ENCODE assay signal across 1 cellular context in the genomic region with DNA sequence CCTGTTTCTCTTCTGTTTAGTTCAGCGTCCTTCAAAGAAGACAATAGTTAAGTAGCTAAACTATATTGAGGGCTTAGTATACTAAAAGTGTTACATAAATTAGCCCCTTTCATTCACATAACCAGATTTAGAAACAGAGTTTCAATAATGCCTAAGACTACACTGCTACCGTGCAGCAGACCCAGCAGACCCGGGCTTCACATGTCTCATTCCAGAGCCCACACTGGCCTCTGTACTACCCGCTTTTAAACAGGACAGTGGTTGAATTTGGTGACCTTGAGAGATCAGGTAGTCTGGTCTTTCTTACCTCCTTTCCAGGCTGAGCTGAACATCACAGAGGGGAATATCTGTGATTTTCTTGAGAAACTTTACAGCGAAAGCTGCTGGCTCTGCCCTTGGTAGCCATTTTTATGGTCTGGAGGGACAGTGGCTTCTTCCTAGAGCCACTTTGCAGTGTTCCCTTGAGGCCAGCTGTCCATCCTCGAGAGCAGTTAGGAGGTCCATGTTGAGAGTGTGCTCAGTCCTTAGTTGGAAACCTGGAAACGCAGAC.
TF ChIP-seq lines count a peak whose summit lies in the region.

No MANE protein-coding gene starts in this region.

TF ChIP-seq in IMR-90, 13 proteins besides CTCF, POLR2A, EP300 and RAD21:
- TF ChIP-seq CHD1 (IDR thresholded peaks at IDR 0.05; ENCODE audit: low read depth, low read length) (no peak), SMC3 (IDR thresholded peaks at IDR 0.05; ENCODE audit: low read depth, low read length) (no peak), CEBPB (IDR thresholded peaks at IDR 0.05; ENCODE audit: low read depth, low read length) (no peak), FOS (IDR thresholded peaks at IDR 0.05; ENCODE audit: low read depth, low read length) (no peak), MAZ (IDR thresholded peaks at IDR 0.05; ENCODE audit: borderline replicate concordance, low read depth, low read length) (no peak), BHLHE40 (IDR thresholded peaks at IDR 0.05; ENCODE audit: low read depth, low read length) (no peak), NFE2L2 (IDR thresholded peaks at IDR 0.05; ENCODE audit: low read depth, low read length) (no peak), MXI1 (IDR thresholded peaks at IDR 0.05; ENCODE audit: borderline replicate concordance, low read depth, low read length) (no peak), MAFK (IDR thresholded peaks at IDR 0.05; ENCODE audit: low read depth, low read length) (no peak), RFX5 (IDR thresholded peaks at IDR 0.05; ENCODE audit: low read depth, low read length) (no peak)
